ENCODE assay signal across 8 cellular contexts in genomic region chr11:58580311-58580710, GRCh38. TPM values are rescaled to one million over a fixed set of nuclear protein-coding genes. Genes with fewer than 3 reads are reported as not detected.
DNase-seq lines count a peak whose midpoint lies in the region; ATAC-seq and TF ChIP-seq lines count a peak whose summit lies in the region.

No MANE protein-coding gene starts in this region.

- H3K4me3 Mint-ChIP-seq in activated T-helper 2 cell treated with anti-CD3 and anti-CD28 coated beads, Interferon-gamma antibody, Interleukin-2, Interleukin-4, amounts not matched to agents 10 μg/mL and 5 μg/mL and 100 μg/mL, durations not matched to agents 14 hours and 24 hours and 36 hours (ENCODE audit: low read depth), result peak overlapping the region; percentile 95

- POLR2A ChIA-PET in SK-N-SH (lab: Yijun Ruan, JAX), result no interaction called here

- H3K9me2 ChIP-seq in SK-N-SH, result no peaks in the 10 kb centered on the region; the same call in 1 of the 2 replicates

- peak overlapping the region; percentile 78 to 97 for H3K4me3 ChIP-seq in SK-N-SH (ENCODE audit: low read depth in 2 of 2, low read length in 1 of 2)
- H3K4me3 ChIP-seq in iPS-20b (ENCODE audit: low read length), result peak overlapping the region; percentile 96

- no peak overlapping the region for H2AFZ ChIP-seq in SK-N-SH (ENCODE audit: low read depth)

- peaks cover 34% of the 10 kb centered on the region for H4K20me1 ChIP-seq in SK-N-SH (ENCODE audit: insufficient read depth)

- TF ChIP-seq CTCF in SK-N-SH (IDR thresholded peaks at IDR 0.05), result no peak

- peak overlapping the region; percentile 96 for H3K27ac Mint-ChIP-seq in activated T-helper 2 cell treated with anti-CD3 and anti-CD28 coated beads, Interferon-gamma antibody, Interleukin-2, Interleukin-4, amounts not matched to agents 10 μg/mL and 5 μg/mL and 100 μg/mL, durations not matched to agents 14 hours and 24 hours and 36 hours

- 4% methylated on average over 2 of the region's 2 CpGs for WGBS in SK-N-SH (ENCODE audit: low lambda C conversion rate)

- TF ChIP-seq EP300 in SK-N-SH (IDR thresholded peaks at IDR 0.05; ENCODE audit: borderline replicate concordance in 1 of 2, low read depth in 1 of 2, low read length in 1 of 2), result no peak

- H3F3A ChIP-seq in SK-N-SH (replicated peaks; ENCODE audit: insufficient read depth), result peaks cover 34% of the 10 kb centered on the region

- no peaks in the 10 kb centered on the region for H3K9me3 Mint-ChIP-seq in activated T-helper 2 cell treated with anti-CD3 and anti-CD28 coated beads, Interferon-gamma antibody, Interleukin-2, Interleukin-4, amounts not matched to agents 10 μg/mL and 5 μg/mL and 100 μg/mL, durations not matched to agents 14 hours and 24 hours and 36 hours

- peaks cover 42% of the 10 kb centered on the region for H3K36me3 Mint-ChIP-seq in activated T-helper 2 cell treated with anti-CD3 and anti-CD28 coated beads, Interferon-gamma antibody, Interleukin-2, Interleukin-4, amounts not matched to agents 10 μg/mL and 5 μg/mL and 100 μg/mL, durations not matched to agents 14 hours and 24 hours and 36 hours (ENCODE audit: low read depth)

- H3K9me3 ChIP-seq in SK-N-SH (no peaks in the 10 kb centered on the region), iPS-20b (ENCODE audit: insufficient read depth, low read depth, low read length) (no peaks in the 10 kb centered on the region)

- H3K4me1 Mint-ChIP-seq in activated T-helper 2 cell treated with anti-CD3 and anti-CD28 coated beads, Interferon-gamma antibody, Interleukin-2, Interleukin-4, amounts not matched to agents 10 μg/mL and 5 μg/mL and 100 μg/mL, durations not matched to agents 14 hours and 24 hours and 36 hours (ENCODE audit: low read depth), result peaks cover 47% of the 10 kb centered on the region

- H3K9ac ChIP-seq in SK-N-SH (peak overlapping the region; percentile 94; the same call in 1 of the 2 replicates), iPS-20b (ENCODE audit: low read depth, low read length) (peak overlapping the region; percentile 93)

- DNase-seq in SK-N-SH (no peak), substantia nigra (lab: John Stamatoyannopoulos, UW) (no peak)
- no peak for DNase-seq in activated T-helper 2 cell treated with anti-CD3 and anti-CD28 coated beads, Interferon-gamma antibody, Interleukin-2, Interleukin-4, amounts not matched to agents 10 μg/mL and 5 μg/mL and 100 μg/mL, durations not matched to agents 14 hours and 24 hours and 36 hours (ENCODE audit: low spot score)

- TF ChIP-seq RAD21 in SK-N-SH (IDR thresholded peaks at IDR 0.05; ENCODE audit: low read length), result no peak

- H3K36me3 ChIP-seq in SK-N-SH (replicated peaks in 1 of 2; ENCODE audit: control insufficient read depth in 1 of 2, insufficient read depth in 2 of 2, low read length in 1 of 2) (peaks cover 12 to 16% of the 10 kb centered on the region in 2 experiments), iPS-20b (ENCODE audit: insufficient read depth, low read depth, low read length) (peaks cover 15% of the 10 kb centered on the region)

- H3K27me3 ChIP-seq in SK-N-SH (ENCODE audit: insufficient read depth) (no peaks in the 10 kb centered on the region), iPS-20b (ENCODE audit: insufficient read depth, low read length) (no peaks in the 10 kb centered on the region)

- peak overlapping the region; percentile 94 to 95; a peak in 3 of 4 replicates for H3K27ac ChIP-seq in SK-N-SH (ENCODE audit: low read depth in 2 of 2, low read length in 1 of 2)
- peak overlapping the region; percentile 72 for H3K27ac ChIP-seq in iPS-20b (ENCODE audit: low read length)
- H3K27ac ChIP-seq in substantia nigra (ENCODE audit: low read depth, low read length, poor library complexity, severe bottlenecking), result peak overlapping the region; percentile 95

- ATAC-seq in SK-N-SH treated with all-trans-retinoic acid at 6 μM for 48 hours (no peak), HG02759 (IDR thresholded peaks at IDR 0.05; ENCODE audit: unreplicated experiment) (no peak), GM18519 (IDR thresholded peaks at IDR 0.05; ENCODE audit: low FRiP score, unreplicated experiment) (no peak), GM21447 (IDR thresholded peaks at IDR 0.05; ENCODE audit: unreplicated experiment) (no peak)

- CTCF ChIA-PET in SK-N-SH (lab: Yijun Ruan, JAX), result interaction anchor here (1.3 kb wide), 1 partner anchor 49 kb away, joined by 4 read pairs; no protein-coding TSS in a partner anchor

- peaks cover 14 to 41% of the 10 kb centered on the region in 2 experiments; a peak in 3 of 4 replicates for H3K4me1 ChIP-seq in SK-N-SH (ENCODE audit: control insufficient read depth in 1 of 2, insufficient read depth in 2 of 2, low read depth in 1 of 2, low read length in 1 of 2)
- peaks cover 11% of the 10 kb centered on the region; the same call in 1 of the 2 replicates for H3K4me1 ChIP-seq in iPS-20b (ENCODE audit: insufficient read depth, low read length)

- peak overlapping the region; percentile 77 for H3K4me2 ChIP-seq in SK-N-SH

- H3K27me3 Mint-ChIP-seq in activated T-helper 2 cell treated with anti-CD3 and anti-CD28 coated beads, Interferon-gamma antibody, Interleukin-2, Interleukin-4, amounts not matched to agents 10 μg/mL and 5 μg/mL and 100 μg/mL, durations not matched to agents 14 hours and 24 hours and 36 hours (ENCODE audit: low read depth), result no peaks in the 10 kb centered on the region

- peaks cover 77% of the 10 kb centered on the region for H3K79me2 ChIP-seq in SK-N-SH (ENCODE audit: insufficient read depth)

- intact Hi-C loops in activated T-helper 2 cell treated with anti-CD3 and anti-CD28 coated beads, Interferon-gamma antibody, Interleukin-2, Interleukin-4, amounts not matched to agents 10 μg/mL and 5 μg/mL and 100 μg/mL, durations not matched to agents 14 hours and 24 hours and 36 hours (cut with micrococcal nuclease), result loop anchor here (1.0 kb wide), 1 partner anchor 17 kb away; no protein-coding TSS in a partner anchor

TF ChIP-seq in SK-N-SH, 30 proteins besides CTCF, POLR2A, EP300 and RAD21:
- TF ChIP-seq FOXJ3 (CRISPR knock-in tag; IDR thresholded peaks at IDR 0.05), result no peak

TF ChIP-seq in SK-N-SH treated with all-trans-retinoic acid at 6 μM for 48 hours, 23 proteins besides CTCF, POLR2A, EP300 and RAD21:
- TF ChIP-seq OSR1 (CRISPR knock-in tag; IDR thresholded peaks at IDR 0.05), result no peak

RNA-seq across cellular contexts. Expression of gene ZFP91, which starts 1.4 kb away (rescaled TPM):
- 12.2 and 15.7 TPM in 2 replicates for polyA plus RNA-seq in SK-N-SH (2012; rRNA removed)
- 17.3 and 21.2 TPM in 2 replicates for polyA plus RNA-seq in SK-N-SH (2012; cell fraction: cytosol; rRNA removed)
- polyA plus RNA-seq in SK-N-SH (2012; cell fraction: nucleus; rRNA removed), result 9.7 and 15.8 TPM in 2 replicates
- total RNA-seq in activated T-helper 2 cell treated with anti-CD3 and anti-CD28 coated beads, Interferon-gamma antibody, Interleukin-2, Interleukin-4, amounts not matched to agents 10 μg/mL and 5 μg/mL and 100 μg/mL, durations not matched to agents 14 hours and 24 hours and 36 hours, result 57.7 and 59.3 TPM in 2 replicates

RNA-seq across cellular contexts. Expression of gene LPXN, which starts 4.7 kb away (rescaled TPM):
- polyA plus RNA-seq in SK-N-SH (2012; rRNA removed), result 4.4 and 6.6 TPM in 2 replicates
- polyA plus RNA-seq in SK-N-SH (2012; cell fraction: cytosol; rRNA removed), result 4.4 and 4.6 TPM in 2 replicates
- 10.1 and 14.1 TPM in 2 replicates for polyA plus RNA-seq in SK-N-SH (2012; cell fraction: nucleus; rRNA removed)
- total RNA-seq in activated T-helper 2 cell treated with anti-CD3 and anti-CD28 coated beads, Interferon-gamma antibody, Interleukin-2, Interleukin-4, amounts not matched to agents 10 μg/mL and 5 μg/mL and 100 μg/mL, durations not matched to agents 14 hours and 24 hours and 36 hours, result 115 and 129 TPM in 2 replicates

RNA-seq across cellular contexts. Expression of gene CNTF, which starts 42.2 kb away (rescaled TPM):
- 0.87 and 1.4 TPM in 2 replicates for polyA plus RNA-seq in SK-N-SH (2012; rRNA removed)
- 0.66 and 0.67 TPM in 2 replicates for polyA plus RNA-seq in SK-N-SH (2012; cell fraction: cytosol; rRNA removed)
- polyA plus RNA-seq in SK-N-SH (2012; cell fraction: nucleus; rRNA removed), result 1.2 and 3.4 TPM in 2 replicates
- 3.4 and 4.0 TPM in 2 replicates for total RNA-seq in activated T-helper 2 cell treated with anti-CD3 and anti-CD28 coated beads, Interferon-gamma antibody, Interleukin-2, Interleukin-4, amounts not matched to agents 10 μg/mL and 5 μg/mL and 100 μg/mL, durations not matched to agents 14 hours and 24 hours and 36 hours
